25 cellular contexts compared by ENCODE assay signal in genomic region chr1:248361111-248361715, GRCh38. TPM values are rescaled to one million over a fixed set of nuclear protein-coding genes. Genes with fewer than 3 reads are reported as not detected.
DNase-seq lines count a peak whose midpoint lies in the region; ATAC-seq, FAIRE-seq and TF ChIP-seq lines count a peak whose summit lies in the region.
"Had no signal": no experiment of that assay in that cellular context is flagged by ENCODE, and none has a peak within 500 bp of the region (broad histone marks: within the 10 kb centered on the region; RNA-seq: fewer than 3 reads in every experiment).

OR2T4 (plus strand) TSS chr1:248361665; CDS start chr1:248361665, 0 bp downstream.

- WGBS in pancreas, 2 donors = 43 to 55% methylated on average over 3 of the region's 3 CpGs

- no peak within 1 kb of the TSS for H3K27ac Mint-ChIP-seq in HFFc6
- H3K27ac Mint-ChIP-seq: CD4-positive, CD25-positive, alpha-beta regulatory T cell; IgD-negative memory B cell had no signal

- H3K9me3 ChIP-seq in pancreas = no peaks in the 10 kb centered on the region
- H3K9me3 ChIP-seq: BE2C, SJSA1 had no signal

- no peak for FAIRE-seq in pancreas (lab: Jason Lieb, UNC)
- FAIRE-seq: G401.6, H54 had no signal

- H3K27ac ChIP-seq in caudate nucleus (ENCODE audit: low read depth, low read length) = peak within 1 kb of the TSS; percentile 96
- H3K27ac ChIP-seq in layer of hippocampus (ENCODE audit: low read depth, low read length) = peak within 1 kb of the TSS; percentile 95
- H3K27ac ChIP-seq in pancreas = no peak within 1 kb of the TSS
- H3K27ac ChIP-seq: KMS-11, SJSA1 had no signal

- no peak within 1 kb of the TSS for H3K4me3 Mint-ChIP-seq in HFFc6
- H3K4me3 Mint-ChIP-seq: CD4-positive, CD25-positive, alpha-beta regulatory T cell; IgD-negative memory B cell had no signal

- intact Hi-C loops in pancreas (cut with DNase I) = no loop called here

- H3K27me3 ChIP-seq in layer of hippocampus (ENCODE audit: control insufficient read depth, insufficient read depth, low read length) (no peaks in the 10 kb centered on the region), pancreas (no peaks in the 10 kb centered on the region)
- H3K27me3 ChIP-seq: BE2C, SJSA1 had no signal

- no peak for ATAC-seq in HG03280 (IDR thresholded peaks at IDR 0.05; ENCODE audit: unreplicated experiment)
- ATAC-seq in pancreas = no peak
- ATAC-seq: PC-3, Right ventricle myocardium inferior had no signal

- no peaks in the 10 kb centered on the region for H3K36me3 ChIP-seq in pancreas
- H3K36me3 ChIP-seq: BE2C, SJSA1 had no signal

- no peak for TF ChIP-seq CTCF in HFFc6 (IDR thresholded peaks at IDR 0.05)
- no peak for TF ChIP-seq CTCF in pancreas (IDR thresholded peaks at IDR 0.05)

- H3K4me1 ChIP-seq in pancreas = no peaks in the 10 kb centered on the region
- H3K4me1 ChIP-seq: BE2C, SJSA1 had no signal

- H3K27me3 Mint-ChIP-seq in HFFc6 (ENCODE audit: insufficient read depth) = no peaks in the 10 kb centered on the region; the same call in 1 of the 2 replicates
- H3K27me3 Mint-ChIP-seq: CD4-positive, CD25-positive, alpha-beta regulatory T cell had no signal

- DNase-seq in COLO829 (ENCODE audit: low spot score) (peak; percentile 32), caudate nucleus (lab: John Stamatoyannopoulos, UW) (peak in 3 of 61 donors; percentile 8 to 29 (median 20)), superior temporal gyrus (ENCODE audit: extremely low spot score) (peak; percentile 88), HFFc6 (no peak), pancreas (no peak)
- DNase-seq: BE2C; CD4-positive, CD25-positive, alpha-beta regulatory T cell; NCI-H1092; NCI-H1417 treated with DMSO at 0.1 percent for 48 hours; NCI-H187; NCI-H2081 treated with DMSO at 0.1 percent for 48 hours; NCI-H2171; NCI-H345; NCI-H510A treated with DMSO at 0.1 percent for 48 hours; NCI-H748 treated with DMSO at 0.1 percent for 48 hours; PC-3 had no signal

- H3K36me3 Mint-ChIP-seq in HFFc6 (ENCODE audit: low read depth) = peaks cover 11% of the 10 kb centered on the region
- H3K36me3 Mint-ChIP-seq: CD4-positive, CD25-positive, alpha-beta regulatory T cell; IgD-negative memory B cell had no signal

- H3K9me3 Mint-ChIP-seq in HFFc6 = peaks cover 39% of the 10 kb centered on the region

- no peak within 1 kb of the TSS for H3K4me3 ChIP-seq in pancreas
- H3K4me3 ChIP-seq: SJSA1 had no signal

- no peaks in the 10 kb centered on the region for H3K4me1 Mint-ChIP-seq in HFFc6 (ENCODE audit: low read depth)
- H3K4me1 Mint-ChIP-seq: CD4-positive, CD25-positive, alpha-beta regulatory T cell had no signal

RNA-seq across cellular contexts. Expression of gene OR2T4, which starts in this region (rescaled TPM):
- not detected for total RNA-seq in HFFc6 (2021; fragmentation: NEBNext Ultra II Directional; extraction: Animal tissue kit (Norgen Biotek cat#: 25700))
- total RNA-seq in pancreas = not detected
- not detected for polyA plus RNA-seq in pancreas
- total RNA-seq: A673; CD4-positive, CD25-positive, alpha-beta regulatory T cell; PC-3; Right ventricle myocardium inferior; SJSA1 had no signal
- polyA plus RNA-seq: CD4-positive, CD25-positive, alpha-beta regulatory T cell; IgD-negative memory B cell had no signal

Comparison
In these comparisons a context has a peak if more than half of its experiments do, and no peak if none do; other contexts are left out.
1. DNase-seq: peak in COLO829 (single experiment) and superior temporal gyrus (single experiment); none in HFFc6 (single experiment) and pancreas (0 of 6).
2. H3K27ac ChIP-seq: peak in caudate nucleus (single experiment) and layer of hippocampus (single experiment); none in pancreas (0 of 4).